In genomic region chr1:22408180-22408579, GRCh38 we compare ENCODE assay signal across 1 cellular context.
TF ChIP-seq lines count a peak whose summit lies in the region.

No MANE protein-coding gene starts in this region.

TF ChIP-seq in H1, 55 proteins besides CTCF, POLR2A, EP300 and RAD21 (continued from another document):
- no peak for TF ChIP-seq NANOG (IDR thresholded peaks at IDR 0.05; ENCODE audit: insufficient read depth, low read depth, low read length, poor library complexity, severe bottlenecking)
- TF ChIP-seq CTBP2 (IDR thresholded peaks at IDR 0.05; ENCODE audit: borderline replicate concordance, insufficient read depth, insufficient read length, low read length) = no peak
- no peak for TF ChIP-seq ATF3 (IDR thresholded peaks at IDR 0.05; ENCODE audit: insufficient read depth, low read depth, low read length)
- no peak for TF ChIP-seq TCF12 (IDR thresholded peaks at IDR 0.05; ENCODE audit: low read depth, low read length)
- TF ChIP-seq NRF1 (IDR thresholded peaks at IDR 0.05; ENCODE audit: low read depth, low read length) = no peak
- TF ChIP-seq KDM4A (IDR thresholded peaks at IDR 0.05; ENCODE audit: low read depth, low read length, severe bottlenecking) = no peak
- no peak for TF ChIP-seq JUN (IDR thresholded peaks at IDR 0.05; ENCODE audit: low read depth, low read length)
- no peak for TF ChIP-seq CREB1 (IDR thresholded peaks at IDR 0.05)
- no peak for TF ChIP-seq FOSL1 (IDR thresholded peaks at IDR 0.05; ENCODE audit: insufficient read depth, low read depth, low read length)
- TF ChIP-seq RBBP5 (IDR thresholded peaks at IDR 0.05; ENCODE audit: borderline replicate concordance, low read depth, low read length) = no peak
- no peak for TF ChIP-seq MAX (IDR thresholded peaks at IDR 0.05)
- no peak for TF ChIP-seq PHF8 (conservative IDR thresholded peaks at IDR 0.05; ENCODE audit: low read depth, low read length)
- no peak for TF ChIP-seq TAF1 (IDR thresholded peaks at IDR 0.05; ENCODE audit: low read depth, low read length)
- no peak for TF ChIP-seq SP4 (IDR thresholded peaks at IDR 0.05; ENCODE audit: low read length)
